In the genomic region with DNA sequence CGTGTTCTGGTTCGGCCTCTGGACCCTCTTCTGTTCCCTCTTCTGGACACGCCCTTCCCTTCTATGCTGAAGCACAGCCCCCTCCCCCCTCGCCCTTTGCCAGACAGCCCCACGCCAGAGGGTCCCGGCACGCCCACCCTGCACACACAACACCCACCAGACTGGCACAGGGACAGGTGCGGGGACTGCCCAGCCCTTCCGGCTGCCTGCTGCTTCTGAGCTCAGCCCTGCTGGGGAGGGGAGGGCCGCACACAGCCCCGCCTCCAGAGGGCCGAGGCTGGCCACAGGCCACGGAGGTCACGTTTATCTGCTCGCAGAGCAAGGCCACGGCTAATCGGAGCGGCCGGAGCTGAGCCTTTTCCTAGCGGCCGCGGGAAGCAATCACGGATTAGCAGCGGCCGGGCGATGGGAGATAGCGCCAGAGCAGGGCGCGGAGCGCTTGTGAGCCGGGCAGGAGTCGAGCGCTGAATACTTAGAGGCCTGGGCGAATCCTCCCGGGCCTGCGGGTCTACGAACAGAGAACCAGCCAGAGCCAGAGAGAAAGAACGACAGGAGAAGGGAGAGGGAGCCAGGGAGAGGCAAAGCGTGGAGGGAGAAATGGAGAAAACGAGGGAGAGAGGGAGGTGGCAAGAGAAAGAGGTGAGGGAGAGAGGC, we compare ENCODE assay signal across 8 cellular contexts. TPM values are rescaled to one million over a fixed set of nuclear protein-coding genes. Genes with fewer than 3 reads are reported as not detected.
A peak's percentile ranks its signal among the peaks of the same experiment; 100 is the strongest.
DNase-seq lines count a peak whose midpoint lies in the region; ATAC-seq and TF ChIP-seq lines count a peak whose summit lies in the region.

No MANE protein-coding gene starts in this region.

- DNase-seq in NCI-H82 (lab: John Stamatoyannopoulos, UW), result peak; percentile 55
- no peak for DNase-seq in NCI-H82 treated with DMSO at 0.1 percent for 48 hours (lab: John Stamatoyannopoulos, UW; ENCODE audit: unreplicated experiment)
- DNase-seq in adipocyte (ENCODE audit: low read depth), result peak; percentile 16
- DNase-seq in left cardiac atrium, result peak; percentile 90
- no peak for DNase-seq in osteocyte (ENCODE audit: extremely low spot score, unreplicated experiment)
- DNase-seq in KBM-7, result no peak

- peak overlapping the region; percentile 62 for H3K4me3 Mint-ChIP-seq in osteocyte (ENCODE audit: unreplicated experiment)

- no peak overlapping the region for H3K27ac Mint-ChIP-seq in osteocyte (ENCODE audit: unreplicated experiment)

- no peaks in the 10 kb centered on the region for H3K27me3 Mint-ChIP-seq in osteocyte (ENCODE audit: unreplicated experiment)

- H3K4me1 ChIP-seq in adipocyte (ENCODE audit: control insufficient read depth, insufficient read depth, low read length), result peaks cover 12% of the 10 kb centered on the region

- H3K36me3 Mint-ChIP-seq in osteocyte (ENCODE audit: unreplicated experiment), result no peaks in the 10 kb centered on the region

- intact Hi-C loops in left cardiac atrium (cut with DNase I), result no loop called here

- peak overlapping the region; percentile 73 for H3K4me3 ChIP-seq in adipocyte (ENCODE audit: low read length)

- H3K36me3 ChIP-seq in adipocyte (ENCODE audit: control insufficient read depth, insufficient read depth, low read length, severe bottlenecking), result no peaks in the 10 kb centered on the region

- H3K9me3 Mint-ChIP-seq in osteocyte (ENCODE audit: unreplicated experiment), result no peaks in the 10 kb centered on the region

- in situ Hi-C loops in KBM-7 (cut with MboI; ENCODE audit: low pct_unique_long_range_greater_than_20kb, low sequenced_read_pairs), result no loop called here

- TF ChIP-seq CTCF in osteocyte (IDR thresholded peaks at IDR 0.05), result no peak

- no peaks in the 10 kb centered on the region for H3K9me3 ChIP-seq in adipocyte (ENCODE audit: control insufficient read depth, low read length)

- peak overlapping the region; percentile 72 for H3K9ac ChIP-seq in adipocyte (ENCODE audit: low read length)

- ATAC-seq in left cardiac atrium (peak; percentile 90 to 95), GM19328 (IDR thresholded peaks at IDR 0.05; ENCODE audit: unreplicated experiment) (no peak), GM18909 (IDR thresholded peaks at IDR 0.05; ENCODE audit: poor library complexity, unreplicated experiment) (no peak)

- H3K27me3 ChIP-seq in adipocyte (replicated peaks; ENCODE audit: control insufficient read depth, insufficient read depth, low read length), result no peaks in the 10 kb centered on the region

- H3K4me1 Mint-ChIP-seq in osteocyte (ENCODE audit: unreplicated experiment), result peaks cover 21% of the 10 kb centered on the region

RNA-seq across cellular contexts. Expression of gene OTUB1, which starts 21.5 kb away (rescaled TPM):
- total RNA-seq in left cardiac atrium, result 10 to 100 TPM; 44.4 to 47.8 TPM
- 66.2 and 71.4 TPM in 2 replicates for total RNA-seq in osteocyte

RNA-seq across cellular contexts. Expression of gene FLRT1, which starts 28.0 kb away (rescaled TPM):
- total RNA-seq in left cardiac atrium (1 to 10 TPM; 1.3 to 1.6 TPM), osteocyte (0.54 and 0.65 TPM in 2 replicates)

RNA-seq across cellular contexts. Expression of gene COX8A, which starts 33.3 kb away (rescaled TPM):
- 100 to 1,000 TPM; 786 to 820 TPM for total RNA-seq in left cardiac atrium
- total RNA-seq in osteocyte, result 253 and 265 TPM in 2 replicates

Comparison
In these comparisons a context has a peak if more than half of its experiments do, and no peak if none do; other contexts are left out.
1. DNase-seq: peak in NCI-H82 (single experiment), adipocyte (single experiment) and left cardiac atrium (single experiment); none in NCI-H82 treated with DMSO at 0.1 percent for 48 hours (single experiment), osteocyte (single experiment) and KBM-7 (single experiment).
2. ATAC-seq: peak in left cardiac atrium (2 of 2); none in GM19328 (single experiment) and GM18909 (single experiment).